In the genomic region with DNA sequence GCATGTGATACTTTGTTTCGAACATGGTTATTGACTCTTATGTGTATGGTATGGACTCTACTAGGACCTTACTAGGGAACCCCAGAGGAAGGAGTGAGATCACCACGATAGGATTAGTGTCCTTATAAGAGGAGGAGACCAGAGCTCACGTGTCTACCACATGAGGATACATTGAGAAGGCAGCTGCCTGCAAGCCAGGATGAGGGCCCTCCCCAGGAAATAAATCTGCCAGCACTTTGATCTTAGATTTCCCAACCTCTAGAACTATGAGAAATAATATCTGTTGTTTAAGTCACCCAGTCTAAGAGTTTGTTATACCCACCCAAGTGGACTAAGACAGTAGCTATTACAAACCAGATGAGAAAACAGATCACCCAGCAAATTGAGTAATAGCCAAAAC, we compare ENCODE assay signal across 21 cellular contexts.
"Had no signal": no experiment of that assay in that cellular context is flagged by ENCODE, and none has a peak within 500 bp of the region (broad histone marks: within the 10 kb centered on the region; RNA-seq: fewer than 3 reads in every experiment).

No MANE protein-coding gene starts in this region.

- ATAC-seq: left lobe of liver; natural killer cell; psoas muscle; right cardiac atrium; stimulated activated effector memory CD8-positive, alpha-beta T cell treated with anti-CD3 and anti-CD28 coated beads, Interleukin-12 subunit alpha, Interleukin-12 subunit beta, amount 100 ng/mL, for 72 hours had no signal

- H3K27ac Mint-ChIP-seq: memory B cell; natural killer cell; stimulated activated effector memory CD8-positive, alpha-beta T cell treated with anti-CD3 and anti-CD28 coated beads, Interleukin-12 subunit alpha, Interleukin-12 subunit beta, amount 100 ng/mL, for 72 hours had no signal

- H3K4me1 Mint-ChIP-seq: memory B cell; natural killer cell; stimulated activated effector memory CD8-positive, alpha-beta T cell treated with anti-CD3 and anti-CD28 coated beads, Interleukin-12 subunit alpha, Interleukin-12 subunit beta, amount 100 ng/mL, for 72 hours had no signal

- H3K4me3 ChIP-seq: coronary artery, esophagus muscularis mucosa, lung, ovary, psoas muscle, sigmoid colon, stomach, thyroid gland, vagina had no signal

- DNase-seq: dermis blood vessel endothelial cell; effector memory CD4-positive, alpha-beta T cell; natural killer cell; occipital lobe; ovary; psoas muscle; right cardiac atrium; sigmoid colon; stimulated activated CD4-positive, alpha-beta T cell treated with anti-CD3 and anti-CD28 coated beads, Interleukin-2, amount 100 ng/mL, for 24 hours; stimulated activated CD4-positive, alpha-beta T cell treated with anti-CD3 and anti-CD28 coated beads, Interleukin-4, amount 100 ng/mL, for 24 hours; stimulated activated naive CD4-positive, alpha-beta T cell treated with Interleukin-2 at 50 U/mL for 16 hours; stomach; thyroid gland; trophoblast cell had no signal

- H3K4me3 Mint-ChIP-seq: memory B cell; natural killer cell; stimulated activated effector memory CD8-positive, alpha-beta T cell treated with anti-CD3 and anti-CD28 coated beads, Interleukin-12 subunit alpha, Interleukin-12 subunit beta, amount 100 ng/mL, for 72 hours had no signal

- H3K9me3 Mint-ChIP-seq: stimulated activated effector memory CD8-positive, alpha-beta T cell treated with anti-CD3 and anti-CD28 coated beads, Interleukin-12 subunit alpha, Interleukin-12 subunit beta, amount 100 ng/mL, for 72 hours had no signal

- H3K36me3 Mint-ChIP-seq: memory B cell; natural killer cell; stimulated activated effector memory CD8-positive, alpha-beta T cell treated with anti-CD3 and anti-CD28 coated beads, Interleukin-12 subunit alpha, Interleukin-12 subunit beta, amount 100 ng/mL, for 72 hours had no signal
